8 cellular contexts compared by ENCODE assay signal in genomic region chr17:78253946-78254672, GRCh38. TPM values are rescaled to one million over a fixed set of nuclear protein-coding genes. Genes with fewer than 3 reads are reported as not detected.
DNase-seq lines count a peak whose midpoint lies in the region; ATAC-seq and TF ChIP-seq lines count a peak whose summit lies in the region.

No MANE protein-coding gene starts in this region.

- TF ChIP-seq CTCF in choroid plexus epithelial cell (conservative IDR thresholded peaks at IDR 0.05; ENCODE audit: low read depth, low read length) (no peak), kidney epithelial cell (IDR thresholded peaks at IDR 0.05; ENCODE audit: insufficient read depth, low read length, poor library complexity, severe bottlenecking) (no peak)

- peaks cover 9% of the 10 kb centered on the region for H3K27me3 ChIP-seq in kidney epithelial cell (ENCODE audit: control insufficient read depth, insufficient read depth, low read length)

- peak; percentile 95 for DNase-seq in ELF-1 (ENCODE audit: low read depth, low spot score)
- DNase-seq in NCI-H446 treated with DMSO at 0.1 percent for 48 hours (lab: John Stamatoyannopoulos, UW), result peak; percentile 72
- DNase-seq in activated CD4-positive, alpha-beta T cell treated with anti-CD3 and anti-CD28 coated beads for 24 hours (ENCODE audit: low read depth in 2 of 2), result peak; percentile 74 to 75
- peak; percentile 88 for DNase-seq in choroid plexus epithelial cell (ENCODE audit: low read depth)
- DNase-seq in kidney epithelial cell (ENCODE audit: low read depth), result no peak
- DNase-seq in stimulated activated CD4-positive, alpha-beta T cell treated with anti-CD3 and anti-CD28 coated beads, Interleukin-15, amount 100 ng/mL, for 1 hour (ENCODE audit: low read depth in 1 of 2, low spot score in 1 of 2), result peak; percentile 52 to 74

- H3K4me3 ChIP-seq in choroid plexus epithelial cell (ENCODE audit: low read depth, low read length) (peak overlapping the region; percentile 96), kidney epithelial cell (ENCODE audit: low read depth, low read length) (peak overlapping the region; percentile 73)

- H3K36me3 ChIP-seq in kidney epithelial cell (ENCODE audit: control insufficient read depth, insufficient read depth, low read length), result no peaks in the 10 kb centered on the region

- ATAC-seq in HG02970 (IDR thresholded peaks at IDR 0.05; ENCODE audit: low FRiP score, unreplicated experiment) (peak; percentile 41), GM21381 (IDR thresholded peaks at IDR 0.05; ENCODE audit: unreplicated experiment) (no peak)

RNA-seq across cellular contexts. Expression of gene TMEM235, which starts 22.7 kb away (rescaled TPM):
- not detected in 2 replicates for total RNA-seq in kidney epithelial cell

RNA-seq across cellular contexts. Expression of gene BIRC5, which starts 40.1 kb away (rescaled TPM):
- 7.2 and 8.6 TPM in 2 replicates for total RNA-seq in kidney epithelial cell
